ENCODE assay signal across 14 cellular contexts in the genomic region with DNA sequence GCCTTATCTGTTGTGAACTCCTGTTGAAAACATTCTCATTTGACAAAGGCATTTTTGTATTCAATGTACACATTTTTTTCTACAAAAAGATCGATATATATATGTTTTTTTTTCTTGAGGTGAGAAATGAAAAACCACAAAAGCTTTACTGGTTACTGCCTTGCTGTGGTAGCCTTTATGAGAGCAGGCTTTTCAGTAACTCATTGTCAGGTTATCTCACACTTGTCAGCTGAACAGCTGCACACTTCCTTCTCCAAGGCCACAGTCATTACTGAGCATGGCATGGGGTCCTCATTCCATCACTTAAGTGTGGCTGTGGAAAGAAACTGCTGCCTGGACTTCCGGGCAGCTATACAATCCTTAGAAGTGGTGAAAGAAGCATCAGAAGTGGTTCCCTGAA.
DNase-seq lines count a peak whose midpoint lies in the region; ATAC-seq, FAIRE-seq and TF ChIP-seq lines count a peak whose summit lies in the region.
"Had no signal": no experiment of that assay in that cellular context is flagged by ENCODE, and none has a peak within 500 bp of the region (broad histone marks: within the 10 kb centered on the region; RNA-seq: fewer than 3 reads in every experiment).

No MANE protein-coding gene starts in this region.

- peaks cover 3% of the 10 kb centered on the region for H3K36me3 Mint-ChIP-seq in type B pancreatic cell
- H3K36me3 Mint-ChIP-seq: IgD-negative memory B cell had no signal

- TF ChIP-seq RAD21 in GM12878 (IDR thresholded peaks at IDR 0.05; ENCODE audit: insufficient read depth, low read depth, low read length), result no peak

- peak overlapping the region; percentile 33; the same call in 1 of the 2 replicates for H3K27ac ChIP-seq in GM12878 (ENCODE audit: control insufficient read depth, insufficient read depth)

- H3K27me3 ChIP-seq in GM12878 (replicated peaks in 1 of 2; ENCODE audit: control insufficient read depth in 2 of 2, insufficient read depth in 2 of 2, low read length in 1 of 2), result no peaks in the 10 kb centered on the region

- peak; percentile 58 for ATAC-seq in GM18511 (IDR thresholded peaks at IDR 0.05; ENCODE audit: unreplicated experiment)
- peak; percentile 66 for ATAC-seq in GM21515 (IDR thresholded peaks at IDR 0.05; ENCODE audit: unreplicated experiment)
- ATAC-seq in HG03175 (IDR thresholded peaks at IDR 0.05; ENCODE audit: unreplicated experiment), result peak; percentile 48
- peak; percentile 74 for ATAC-seq in GM12878
- no peak for ATAC-seq in Right ventricle myocardium inferior
- ATAC-seq: WTC11 had no signal

- WGBS in GM12878 (ENCODE audit: insufficient coverage, insufficient replicate concordance, low lambda C conversion rate, missing lambda C conversion rate), result 44% methylated on average over 2 of the region's 2 CpGs

- no peaks in the 10 kb centered on the region for H3K27me3 Mint-ChIP-seq in type B pancreatic cell
- H3K27me3 Mint-ChIP-seq: dendritic cell treated with granulocyte-macrophage colony-stimulating factor and Interleukin-4, amounts not matched to agents 40 ng/mL and 50 ng/mL, for 4 days; IgD-negative memory B cell had no signal

- in situ Hi-C loops in GM12878 (cut with MboI), result no loop called here

- no peaks in the 10 kb centered on the region for H3K36me3 ChIP-seq in GM12878 (ENCODE audit: control insufficient read depth in 2 of 2, insufficient read depth in 2 of 2, low read length in 1 of 2)

- H3K4me1 Mint-ChIP-seq in type B pancreatic cell (ENCODE audit: unreplicated experiment), result peaks cover 3% of the 10 kb centered on the region
- H3K4me1 Mint-ChIP-seq: IgD-negative memory B cell had no signal

- no peaks in the 10 kb centered on the region for H3K79me2 ChIP-seq in GM12878 (ENCODE audit: control insufficient read depth, insufficient read depth, low read length)

- no TSS peak for BruUV-seq in GM12878 (replicated peaks; lab: Mats Ljungman, UMichigan)

- RAD21 ChIA-PET in GM12878 (lab: Charles Lee; ENCODE audit: unreplicated experiment), result interaction anchor here (0.6 to 0.8 kb wide), 2 partner anchors 83 to 127 kb away, joined by 3 read pairs; no protein-coding TSS in a partner anchor

- peaks cover 5% of the 10 kb centered on the region for H3K9me3 Mint-ChIP-seq in type B pancreatic cell

- no peak for TF ChIP-seq CTCF in GM12878 (IDR thresholded peaks at IDR 0.05 in 2 of 3, conservative IDR thresholded peaks at IDR 0.05 in 1 of 3; ENCODE audit: control insufficient read depth in 2 of 3, extremely low read depth in 1 of 3, insufficient read depth in 1 of 3, low read depth in 3 of 3, low read length in 3 of 3)
- no peak for TF ChIP-seq CTCF in type B pancreatic cell (conservative IDR thresholded peaks at IDR 0.05)

- H3K4me3 Mint-ChIP-seq in type B pancreatic cell, result no peak overlapping the region
- H3K4me3 Mint-ChIP-seq: dendritic cell treated with granulocyte-macrophage colony-stimulating factor and Interleukin-4, amounts not matched to agents 40 ng/mL and 50 ng/mL, for 4 days; IgD-negative memory B cell; WTC11 had no signal

- peak overlapping the region; percentile 6; the same call in 1 of the 2 replicates for H2AFZ ChIP-seq in GM12878 (ENCODE audit: control insufficient read depth, low read depth, low read length)

- CTCF ChIA-PET in GM12878 (lab: Yijun Ruan, JAX), result interaction anchor here (1.2 to 3.1 kb wide), 2 partner anchors 79 to 196 kb away, joined by 4 to 9 read pairs; no protein-coding TSS in a partner anchor

- intact Hi-C loops in GM12878 (cut with micrococcal nuclease; ENCODE audit: unreplicated experiment) (loop anchor here (1.0 to 10.0 kb wide), 2 partner anchors 55 to 127 kb away; no protein-coding TSS in a partner anchor), Right ventricle myocardium inferior (cut with DNase I) (no loop called here)

- no peaks in the 10 kb centered on the region for H4K20me1 ChIP-seq in GM12878 (ENCODE audit: control insufficient read depth, insufficient read depth)

- peak; percentile 46 for DNase-seq in GM12878 (ENCODE audit: low read depth, low spot score)
- DNase-seq in type B pancreatic cell (ENCODE audit: extremely low spot score, unreplicated experiment), result no peak
- no peak for DNase-seq in nucleus accumbens (lab: John Stamatoyannopoulos, UW)
- DNase-seq in Right ventricle myocardium inferior (ENCODE audit: missing footprints), result no peak
- DNase-seq in NCI-H82 (lab: John Stamatoyannopoulos, UW), result no peak
- DNase-seq: DMS79 treated with DMSO at 0.1 percent for 48 hours; NCI-H1694 treated with DMSO at 0.1 percent for 48 hours; stimulated activated CD4-positive, alpha-beta T cell treated with anti-CD3 and anti-CD28 coated beads, Interleukin-1b, Interleukin-23, amount 100 ng/mL, for 48 hours had no signal

- SMC1A ChIA-PET in GM12878 (lab: Charles Lee; ENCODE audit: uncharacterized antibody, unreplicated experiment), result interaction anchor here (0.6 to 1.8 kb wide), 6 partner anchors 9 to 136 kb away, joined by 3 to 8 read pairs (median 4); no protein-coding TSS in a partner anchor

- H3K4me2 ChIP-seq in GM12878 (ENCODE audit: control insufficient read depth, insufficient read depth), result peak overlapping the region; percentile 42; the same call in 1 of the 2 replicates

- POLR2A ChIA-PET in GM12878 (lab: Charles Lee), result no interaction called here

- peaks cover 5% of the 10 kb centered on the region; the same call in 1 of the 3 replicates for H3K9me3 ChIP-seq in GM12878 (replicated peaks; ENCODE audit: control insufficient read depth, insufficient read depth, low read length)

- TF ChIP-seq POLR2A in GM12878 (IDR thresholded peaks at IDR 0.05; ENCODE audit: low read depth, low read length), result no peak

- H3K27ac Mint-ChIP-seq in type B pancreatic cell, result no peak overlapping the region
- H3K27ac Mint-ChIP-seq: dendritic cell treated with granulocyte-macrophage colony-stimulating factor and Interleukin-4, amounts not matched to agents 40 ng/mL and 50 ng/mL, for 4 days; IgD-negative memory B cell; WTC11 had no signal

- TF ChIP-seq EP300 in GM12878 (IDR thresholded peaks at IDR 0.05; ENCODE audit: borderline replicate concordance in 1 of 2, control insufficient read depth in 1 of 2, low read depth in 2 of 2, low read length in 2 of 2), result peak; percentile 38 to 57; a peak in 2 of 4 replicates

- no peak for FAIRE-seq in GM12878 (lab: Jason Lieb, UNC)

- no peak overlapping the region for H3K4me3 ChIP-seq in GM12878

- peaks cover 13% of the 10 kb centered on the region for H3K4me1 ChIP-seq in GM12878 (ENCODE audit: control insufficient read depth, insufficient read depth, low read length)

- H3K9ac ChIP-seq in GM12878 (ENCODE audit: control insufficient read depth, insufficient read depth, low read length), result no peak overlapping the region

TF ChIP-seq in GM12878, 131 proteins besides CTCF, POLR2A, EP300 and RAD21 (continues in another document):
- TF ChIP-seq, protein P1, sequence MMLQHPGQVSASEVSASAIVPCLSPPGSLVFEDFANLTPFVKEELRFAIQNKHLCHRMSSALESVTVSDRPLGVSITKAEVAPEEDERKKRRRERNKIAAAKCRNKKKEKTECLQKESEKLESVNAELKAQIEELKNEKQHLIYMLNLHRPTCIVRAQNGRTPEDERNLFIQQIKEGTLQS (IDR thresholded peaks at IDR 0.05; ENCODE audit: borderline replicate concordance, extremely low read depth, low read depth, low read length), result no peak
- TF ChIP-seq MXI1 (IDR thresholded peaks at IDR 0.05; ENCODE audit: low read depth, low read length), result 0 out of 2 replicates have a peak, but pooled peaks have one; percentile 26
- no peak for TF ChIP-seq BACH1 (IDR thresholded peaks at IDR 0.05; ENCODE audit: borderline replicate concordance)
- TF ChIP-seq PML (IDR thresholded peaks at IDR 0.05; ENCODE audit: low read length), result no peak
- TF ChIP-seq, protein P2, sequence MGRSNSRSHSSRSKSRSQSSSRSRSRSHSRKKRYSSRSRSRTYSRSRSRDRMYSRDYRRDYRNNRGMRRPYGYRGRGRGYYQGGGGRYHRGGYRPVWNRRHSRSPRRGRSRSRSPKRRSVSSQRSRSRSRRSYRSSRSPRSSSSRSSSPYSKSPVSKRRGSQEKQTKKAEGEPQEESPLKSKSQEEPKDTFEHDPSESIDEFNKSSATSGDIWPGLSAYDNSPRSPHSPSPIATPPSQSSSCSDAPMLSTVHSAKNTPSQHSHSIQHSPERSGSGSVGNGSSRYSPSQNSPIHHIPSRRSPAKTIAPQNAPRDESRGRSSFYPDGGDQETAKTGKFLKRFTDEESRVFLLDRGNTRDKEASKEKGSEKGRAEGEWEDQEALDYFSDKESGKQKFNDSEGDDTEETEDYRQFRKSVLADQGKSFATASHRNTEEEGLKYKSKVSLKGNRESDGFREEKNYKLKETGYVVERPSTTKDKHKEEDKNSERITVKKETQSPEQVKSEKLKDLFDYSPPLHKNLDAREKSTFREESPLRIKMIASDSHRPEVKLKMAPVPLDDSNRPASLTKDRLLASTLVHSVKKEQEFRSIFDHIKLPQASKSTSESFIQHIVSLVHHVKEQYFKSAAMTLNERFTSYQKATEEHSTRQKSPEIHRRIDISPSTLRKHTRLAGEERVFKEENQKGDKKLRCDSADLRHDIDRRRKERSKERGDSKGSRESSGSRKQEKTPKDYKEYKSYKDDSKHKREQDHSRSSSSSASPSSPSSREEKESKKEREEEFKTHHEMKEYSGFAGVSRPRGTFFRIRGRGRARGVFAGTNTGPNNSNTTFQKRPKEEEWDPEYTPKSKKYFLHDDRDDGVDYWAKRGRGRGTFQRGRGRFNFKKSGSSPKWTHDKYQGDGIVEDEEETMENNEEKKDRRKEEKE (IDR thresholded peaks at IDR 0.05), result no peak
- no peak for TF ChIP-seq SMARCA5 (IDR thresholded peaks at IDR 0.05)
- no peak for TF ChIP-seq SMAD1 (IDR thresholded peaks at IDR 0.05; ENCODE audit: low read depth, partially characterized antibody)
- TF ChIP-seq, protein P3, sequence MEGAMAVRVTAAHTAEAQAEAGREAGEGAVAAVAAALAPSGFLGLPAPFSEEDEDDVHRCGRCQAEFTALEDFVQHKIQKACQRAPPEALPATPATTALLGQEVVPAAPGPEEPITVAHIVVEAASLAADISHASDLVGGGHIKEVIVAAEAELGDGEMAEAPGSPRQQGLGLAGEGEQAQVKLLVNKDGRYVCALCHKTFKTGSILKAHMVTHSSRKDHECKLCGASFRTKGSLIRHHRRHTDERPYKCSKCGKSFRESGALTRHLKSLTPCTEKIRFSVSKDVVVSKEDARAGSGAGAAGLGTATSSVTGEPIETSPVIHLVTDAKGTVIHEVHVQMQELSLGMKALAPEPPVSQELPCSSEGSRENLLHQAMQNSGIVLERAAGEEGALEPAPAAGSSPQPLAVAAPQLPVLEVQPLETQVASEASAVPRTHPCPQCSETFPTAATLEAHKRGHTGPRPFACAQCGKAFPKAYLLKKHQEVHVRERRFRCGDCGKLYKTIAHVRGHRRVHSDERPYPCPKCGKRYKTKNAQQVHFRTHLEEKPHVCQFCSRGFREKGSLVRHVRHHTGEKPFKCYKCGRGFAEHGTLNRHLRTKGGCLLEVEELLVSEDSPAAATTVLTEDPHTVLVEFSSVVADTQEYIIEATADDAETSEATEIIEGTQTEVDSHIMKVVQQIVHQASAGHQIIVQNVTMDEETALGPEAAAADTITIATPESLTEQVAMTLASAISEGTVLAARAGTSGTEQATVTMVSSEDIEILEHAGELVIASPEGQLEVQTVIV (IDR thresholded peaks at IDR 0.05; ENCODE audit: borderline replicate concordance, partially characterized antibody), result no peak
- TF ChIP-seq TCF12 (IDR thresholded peaks at IDR 0.05; ENCODE audit: low read depth, low read length), result 0 out of 2 replicates have a peak, but pooled peaks have one; percentile 29
